ENCODE assay signal across 1 cellular context in genomic region chr17:42779942-42780815, GRCh38.
TF ChIP-seq lines count a peak whose summit lies in the region.

Gene WNK4, plus strand, starts transcription at chr17:42780610. Its CDS starts 89 bp downstream, at chr17:42780699.

TF ChIP-seq in HepG2, 621 proteins besides CTCF, POLR2A, EP300 and RAD21 (continued from another document and continues in another):
- TF ChIP-seq ELK4 (CRISPR knock-in tag; IDR thresholded peaks at IDR 0.05; ENCODE audit: borderline replicate concordance) (no peak), ISX (CRISPR knock-in tag; conservative IDR thresholded peaks at IDR 0.05) (no peak), ATAD3A (CRISPR knock-in tag; IDR thresholded peaks at IDR 0.05) (no peak), ATM (IDR thresholded peaks at IDR 0.05; ENCODE audit: borderline replicate concordance) (no peak), MXI1 (IDR thresholded peaks at IDR 0.05; ENCODE audit: borderline replicate concordance, low read depth, low read length) (peak; percentile 61; the same call in 2 of the 3 replicates), SUZ12 (IDR thresholded peaks at IDR 0.05; ENCODE audit: low read depth, low read length) (no peak), GFI1 (CRISPR knock-in tag; IDR thresholded peaks at IDR 0.05; ENCODE audit: borderline replicate concordance) (peak; percentile 69), SMYD3 (CRISPR knock-in tag; IDR thresholded peaks at IDR 0.05) (peak; percentile 65; the same call in 1 of the 2 replicates), MLLT10 (CRISPR knock-in tag; IDR thresholded peaks at IDR 0.05) (no peak), MAX (IDR thresholded peaks at IDR 0.05) (peak; percentile 29), ZNF614 (CRISPR knock-in tag; IDR thresholded peaks at IDR 0.05; ENCODE audit: borderline replicate concordance) (peak; percentile 71; the same call in 1 of the 2 replicates), ZFP90 (CRISPR knock-in tag; IDR thresholded peaks at IDR 0.05; ENCODE audit: borderline replicate concordance) (no peak; the same call in 1 of the 2 replicates), ZNF407 (CRISPR knock-in tag; IDR thresholded peaks at IDR 0.05; ENCODE audit: not compliant biosample characterization) (no peak), SIN3B (IDR thresholded peaks at IDR 0.05; ENCODE audit: low read length) (no peak), ARNT2 (CRISPR knock-in tag; IDR thresholded peaks at IDR 0.05; ENCODE audit: low read depth) (peak; percentile 96), AFF4 (CRISPR knock-in tag; IDR thresholded peaks at IDR 0.05) (no peak), ZNF24 (IDR thresholded peaks at IDR 0.05) (no peak), NKX3-1 (CRISPR knock-in tag; IDR thresholded peaks at IDR 0.05) (0 out of 2 replicates have a peak, but pooled peaks have one; percentile 65), ZNF607 (CRISPR knock-in tag; IDR thresholded peaks at IDR 0.05; ENCODE audit: borderline replicate concordance) (peak; percentile 70), E2F2 (CRISPR knock-in tag; IDR thresholded peaks at IDR 0.05; ENCODE audit: borderline replicate concordance) (0 out of 2 replicates have a peak, but pooled peaks have one; percentile 50), SP1 (IDR thresholded peaks at IDR 0.05) (no peak), SP1 (CRISPR knock-in tag; IDR thresholded peaks at IDR 0.05) (no peak; the same call in 1 of the 2 replicates), CENPX (CRISPR knock-in tag; IDR thresholded peaks at IDR 0.05) (no peak), ZBTB3 (CRISPR knock-in tag; IDR thresholded peaks at IDR 0.05; ENCODE audit: borderline replicate concordance, low read depth) (no peak), ZFP41 (CRISPR knock-in tag; IDR thresholded peaks at IDR 0.05; ENCODE audit: borderline replicate concordance) (no peak), MTF1 (CRISPR knock-in tag; IDR thresholded peaks at IDR 0.05) (no peak), CEBPG (CRISPR knock-in tag; IDR thresholded peaks at IDR 0.05) (peak; percentile 53), ONECUT2 (CRISPR knock-in tag; IDR thresholded peaks at IDR 0.05) (no peak), ZNF605 (CRISPR knock-in tag; IDR thresholded peaks at IDR 0.05) (peak; percentile 43; the same call in 1 of the 2 replicates), AGO1 (IDR thresholded peaks at IDR 0.05; ENCODE audit: low read depth, low read length, poor library complexity, severe bottlenecking) (no peak), ZFP62 (CRISPR knock-in tag; IDR thresholded peaks at IDR 0.05) (peak; percentile 59; the same call in 1 of the 2 replicates), ZBTB25 (CRISPR knock-in tag; IDR thresholded peaks at IDR 0.05) (peak; percentile 89), SYNCRIP (IDR thresholded peaks at IDR 0.05; ENCODE audit: insufficient read depth, low read depth, low read length) (no peak), RARA (CRISPR knock-in tag; IDR thresholded peaks at IDR 0.05) (peak; percentile 98), SIX1 (CRISPR knock-in tag; IDR thresholded peaks at IDR 0.05; ENCODE audit: borderline replicate concordance) (no peak), EHMT2 (IDR thresholded peaks at IDR 0.05; ENCODE audit: borderline replicate concordance, low read depth, low read length) (no peak), HNRNPH1 (optimal IDR thresholded peaks at IDR 0.05; ENCODE audit: low read depth, low read length) (peak; percentile 60), HNF1A (IDR thresholded peaks at IDR 0.05; ENCODE audit: low read depth) (no peak), HNF1A (CRISPR knock-in tag; IDR thresholded peaks at IDR 0.05; ENCODE audit: borderline replicate concordance) (peak; percentile 80), THAP7 (CRISPR knock-in tag; IDR thresholded peaks at IDR 0.05) (0 out of 2 replicates have a peak, but pooled peaks have one; percentile 15), NR1H2 (CRISPR knock-in tag; IDR thresholded peaks at IDR 0.05; ENCODE audit: borderline replicate concordance, low read depth) (no peak), CREBL2 (CRISPR knock-in tag; IDR thresholded peaks at IDR 0.05; ENCODE audit: borderline replicate concordance) (no peak)
